In genomic region chr1:116139592-116140134, GRCh38 we compare ENCODE assay signal across 12 cellular contexts. TPM values are rescaled to one million over a fixed set of nuclear protein-coding genes. Genes with fewer than 3 reads are reported as not detected.
DNase-seq lines count a peak whose midpoint lies in the region; ATAC-seq, FAIRE-seq and TF ChIP-seq lines count a peak whose summit lies in the region.
"Had no signal": no experiment of that assay in that cellular context is flagged by ENCODE, and none has a peak within 500 bp of the region (broad histone marks: within the 10 kb centered on the region; RNA-seq: fewer than 3 reads in every experiment).

No MANE protein-coding gene starts in this region.

- H2BK12ac ChIP-seq in H1 (ENCODE audit: low read depth, low read length) = no peak overlapping the region

- POLR2A ChIA-PET in HepG2 (lab: Yijun Ruan, JAX) (interaction anchor here (0.6 to 2.5 kb wide), 21 partner anchors 10 to 430 kb away, joined by 3 to 27 read pairs (median 4); partner anchors contain the start of genes CD58 and MAB21L3), PC-3 (lab: Charles Lee; ENCODE audit: unreplicated experiment) (no interaction called here), H1 (lab: Charles Lee; ENCODE audit: partially characterized antibody) (interaction anchor here (0.7 to 1.1 kb wide), 2 partner anchors 235 to 269 kb away, joined by 3 read pairs; no protein-coding TSS in a partner anchor)

- no peak overlapping the region for H3K4me3 Mint-ChIP-seq in stimulated activated memory B cell treated with anti-CD40 and anti-IgM and Interleukin-4, amounts not matched to agents 10 μg/mL and 1 μg/mL and 100 μg/mL, for 72 hours
- H3K4me3 Mint-ChIP-seq: GM23338 had no signal

- H2BK20ac ChIP-seq in H1 (ENCODE audit: low read length) = no peak overlapping the region

- H3K4me1 Mint-ChIP-seq in stimulated activated memory B cell treated with anti-CD40 and anti-IgM and Interleukin-4, amounts not matched to agents 10 μg/mL and 1 μg/mL and 100 μg/mL, for 72 hours = no peaks in the 10 kb centered on the region

- H3K9me3 ChIP-seq in HepG2 (ENCODE audit: low read length) (peaks cover 7% of the 10 kb centered on the region), right lobe of liver (peaks cover 0 to 3% (median 0%) of the 10 kb centered on the region in 4 donors), PC-3 (ENCODE audit: low read length) (no peaks in the 10 kb centered on the region), H1 (ENCODE audit: insufficient read depth in 2 of 2, low read depth in 1 of 2, low read length in 1 of 2) (peaks cover 0 to 9% of the 10 kb centered on the region in 2 experiments; a peak in 2 of 4 replicates), upper lobe of right lung (no peaks in the 10 kb centered on the region)

- TF ChIP-seq RAD21 in HepG2 (CRISPR knock-in tag; IDR thresholded peaks at IDR 0.05) (no peak), H1 (IDR thresholded peaks at IDR 0.05 in 1 of 2, conservative IDR thresholded peaks at IDR 0.05 in 1 of 2; ENCODE audit: low read depth in 2 of 2, low read length in 2 of 2) (no peak)

- H3K9me2 ChIP-seq in PC-3 (replicated peaks; ENCODE audit: low read length) = no peaks in the 10 kb centered on the region

- no peaks in the 10 kb centered on the region for H3F3A ChIP-seq in PC-3 (ENCODE audit: low read length, unreplicated experiment)

- H3K23ac ChIP-seq in H1 (ENCODE audit: insufficient read length) = no peak overlapping the region

- no peak overlapping the region for H2AK5ac ChIP-seq in H1 (ENCODE audit: low read depth, low read length)

- in situ Hi-C loops in HepG2 (cut with HindIII; ENCODE audit: extremely low pct_ligation_motif_present, low pct_unique_long_range_greater_than_20kb) = loop anchor here (10.0 kb wide), 1 partner anchor 65 kb away; no protein-coding TSS in a partner anchor

- no peak overlapping the region for H3K14ac ChIP-seq in H1 (ENCODE audit: insufficient read length)

- TF ChIP-seq POLR2A in HepG2 (IDR thresholded peaks at IDR 0.05; ENCODE audit: insufficient read depth in 1 of 2, low read depth in 2 of 2, low read length in 2 of 2) (no peak), right lobe of liver (IDR thresholded peaks at IDR 0.05) (no peak), H1 (IDR thresholded peaks at IDR 0.05; ENCODE audit: control extremely low read depth in 1 of 2, low read depth in 2 of 2, low read length in 2 of 2) (no peak)

- no peaks in the 10 kb centered on the region for H3K23me2 ChIP-seq in H1 (ENCODE audit: low read depth, low read length)

- H3K36me3 ChIP-seq in HepG2 (replicated peaks in 1 of 2; ENCODE audit: control insufficient read depth in 1 of 2, insufficient read depth in 2 of 2, low read length in 2 of 2) = no peaks in the 10 kb centered on the region
- H3K36me3 ChIP-seq in right lobe of liver = no peaks in the 10 kb centered on the region
- H3K36me3 ChIP-seq in PC-3 (ENCODE audit: low read depth, low read length) = no peaks in the 10 kb centered on the region; the same call in 1 of the 2 replicates
- H3K36me3 ChIP-seq in H1 (ENCODE audit: control insufficient read depth in 2 of 4, insufficient read depth in 4 of 4, low read length in 3 of 4) = no peaks in the 10 kb centered on the region
- no peaks in the 10 kb centered on the region for H3K36me3 ChIP-seq in upper lobe of right lung
- H3K36me3 ChIP-seq: BLaER1 treated with 17β-estradiol and CSF1 and Interleukin-3, amounts not matched to agents 10 nM and 100 nM had no signal

- 75% methylated on average over 6 of the region's 6 CpGs for WGBS in HepG2 (ENCODE audit: low lambda C conversion rate)
- WGBS in right lobe of liver (ENCODE audit: insufficient coverage, low coverage, low lambda C conversion rate, missing lambda C conversion rate) = 73% methylated on average over 6 of the region's 6 CpGs
- 88% methylated on average over 6 of the region's 6 CpGs; no CpG with 5 or more reads in 1 of the 2 experiments for WGBS in H1 (ENCODE audit: extremely low coverage in 1 of 2, insufficient coverage in 1 of 2, insufficient read length in 1 of 2, insufficient replicate concordance in 2 of 2, low coverage in 1 of 2, low lambda C conversion rate in 2 of 2, missing lambda C conversion rate in 1 of 2), 2 experiments

- H3K27ac ChIP-seq in HepG2 (ENCODE audit: extremely low read length, insufficient read depth, low read length) = no peak overlapping the region
- H3K27ac ChIP-seq in right lobe of liver = no peak overlapping the region
- no peak overlapping the region for H3K27ac ChIP-seq in PC-3 (ENCODE audit: low read length)
- H3K27ac ChIP-seq in H1 (ENCODE audit: low read depth, low read length) = no peak overlapping the region
- no peak overlapping the region for H3K27ac ChIP-seq in upper lobe of right lung

- H3K36me3 Mint-ChIP-seq in stimulated activated memory B cell treated with anti-CD40 and anti-IgM and Interleukin-4, amounts not matched to agents 10 μg/mL and 1 μg/mL and 100 μg/mL, for 72 hours = peaks cover 7% of the 10 kb centered on the region
- H3K36me3 Mint-ChIP-seq: CD8-positive, alpha-beta T cell had no signal

- CTCF ChIA-PET in HepG2 (lab: Yijun Ruan, JAX; ENCODE audit: low intra/inter-chr PET ratio, low total read pairs) (interaction anchor here (1.0 to 3.9 kb wide), 5 partner anchors 181 to 359 kb away, joined by 3 to 81 read pairs (median 6); no protein-coding TSS in a partner anchor), PC-3 (lab: Charles Lee) (interaction anchor here (0.5 to 2.1 kb wide), 10 partner anchors 17 to 456 kb away, joined by 3 to 46 read pairs (median 4); no protein-coding TSS in a partner anchor), H1 (lab: Charles Lee; ENCODE audit: partially characterized antibody) (interaction anchor here (0.6 to 3.7 kb wide), 71 partner anchors 8 to 1862 kb away, joined by 3 to 115 read pairs (median 5); partner anchors contain the start of gene MAB21L3)

- no peak overlapping the region for H4K8ac ChIP-seq in H1 (ENCODE audit: extremely low read depth, insufficient read depth, low read length)

- H2AFZ ChIP-seq in HepG2 (ENCODE audit: low read length) = no peak overlapping the region
- H2AFZ ChIP-seq in PC-3 (ENCODE audit: low read length) = 0 out of 2 replicates have a peak overlapping the region, but pooled peaks have one; percentile 12
- H2AFZ ChIP-seq in H1 (ENCODE audit: low read length) = 0 out of 2 replicates have a peak overlapping the region, but pooled peaks have one; percentile 23

- H4K91ac ChIP-seq in H1 (replicated peaks; ENCODE audit: insufficient read length, low read length) = no peak overlapping the region

- BruUV-seq in HepG2 (replicated peaks; lab: Mats Ljungman, UMichigan) (no TSS peak), PC-3 (replicated peaks; lab: Mats Ljungman, UMichigan) (no TSS peak)

- intact Hi-C loops in HepG2 (cut with micrococcal nuclease; ENCODE audit: unreplicated experiment) (loop anchor here (1.0 to 5.0 kb wide), 3 partner anchors 253 to 360 kb away; no protein-coding TSS in a partner anchor), right lobe of liver (cut with DNase I) (loop anchor here (10.0 kb wide), 1 partner anchor 345 kb away; no protein-coding TSS in a partner anchor), PC-3 (cut with micrococcal nuclease) (loop anchor here (1.0 to 10.0 kb wide), 4 partner anchors 29 to 360 kb away; no protein-coding TSS in a partner anchor), upper lobe of right lung (cut with DNase I) (no loop called here)

- no peaks in the 10 kb centered on the region for H4K20me1 ChIP-seq in HepG2 (ENCODE audit: insufficient read depth, low read length)
- H4K20me1 ChIP-seq in PC-3 (ENCODE audit: low read length) = no peaks in the 10 kb centered on the region
- no peaks in the 10 kb centered on the region for H4K20me1 ChIP-seq in H1 (replicated peaks in 1 of 2; ENCODE audit: control insufficient read depth in 1 of 2, insufficient read depth in 2 of 2, low read length in 2 of 2)
- H4K20me1 ChIP-seq: BLaER1 treated with 17β-estradiol and CSF1 and Interleukin-3, amounts not matched to agents 10 nM and 100 nM had no signal

- peaks cover 23% of the 10 kb centered on the region for H3K27me3 Mint-ChIP-seq in stimulated activated memory B cell treated with anti-CD40 and anti-IgM and Interleukin-4, amounts not matched to agents 10 μg/mL and 1 μg/mL and 100 μg/mL, for 72 hours

- TF ChIP-seq CTCF in HepG2 (CRISPR knock-in tag; IDR thresholded peaks at IDR 0.05) = no peak
- no peak for TF ChIP-seq CTCF in right lobe of liver (IDR thresholded peaks at IDR 0.05)
- no peak for TF ChIP-seq CTCF in PC-3 (conservative IDR thresholded peaks at IDR 0.05; ENCODE audit: low read depth, low read length)
- no peak for TF ChIP-seq CTCF in H1 (IDR thresholded peaks at IDR 0.05; ENCODE audit: control extremely low read depth in 1 of 3, insufficient read depth in 1 of 3, low read depth in 1 of 3, low read length in 3 of 3)
- TF ChIP-seq CTCF in upper lobe of right lung (IDR thresholded peaks at IDR 0.05) = no peak

- H3K4me3 ChIP-seq in HepG2 (replicated peaks in 1 of 3; ENCODE audit: insufficient read depth in 1 of 3, low read depth in 2 of 3, low read length in 3 of 3) (no peak overlapping the region), right lobe of liver (no peak overlapping the region), PC-3 (ENCODE audit: low read length) (no peak overlapping the region), H1 (ENCODE audit: extremely low read depth in 1 of 4, insufficient read depth in 2 of 4, low read depth in 3 of 4, low read length in 4 of 4) (no peak overlapping the region), upper lobe of right lung (no peak overlapping the region)
- H3K4me3 ChIP-seq: GM23338 had no signal

- H3K9ac ChIP-seq in HepG2 (ENCODE audit: insufficient read depth, low read depth, low read length) (no peak overlapping the region), PC-3 (ENCODE audit: low read length) (no peak overlapping the region), H1 (replicated peaks in 1 of 4; ENCODE audit: extremely low read depth in 1 of 4, low read depth in 3 of 4, low read length in 3 of 4) (no peak overlapping the region)

- no peak overlapping the region for H3K4ac ChIP-seq in H1 (replicated peaks; ENCODE audit: insufficient read length, low read depth, low read length)

- no peak overlapping the region for H4K5ac ChIP-seq in H1 (ENCODE audit: insufficient read length, low read depth, low read length)

- no peak for DNase-seq in HepG2 (ENCODE audit: low spot score)
- DNase-seq in right lobe of liver = no peak
- DNase-seq in PC-3 = no peak
- no peak for DNase-seq in H1 (ENCODE audit: low read depth in 1 of 2, low spot score in 2 of 2)
- DNase-seq in NCI-H2171 treated with DMSO at 0.1 percent for 48 hours (lab: John Stamatoyannopoulos, UW) = no peak
- DNase-seq in upper lobe of right lung = no peak

- peaks cover 13% of the 10 kb centered on the region for H3K4me1 ChIP-seq in HepG2 (ENCODE audit: insufficient read depth, low read length)
- H3K4me1 ChIP-seq in right lobe of liver = no peaks in the 10 kb centered on the region
- peaks cover 5% of the 10 kb centered on the region; the same call in 1 of the 2 replicates for H3K4me1 ChIP-seq in PC-3 (ENCODE audit: insufficient read depth, low read length)
- no peaks in the 10 kb centered on the region for H3K4me1 ChIP-seq in H1 (replicated peaks in 1 of 4; ENCODE audit: control insufficient read depth in 3 of 4, insufficient read depth in 4 of 4, low read length in 3 of 4)
- no peaks in the 10 kb centered on the region for H3K4me1 ChIP-seq in upper lobe of right lung

- no peaks in the 10 kb centered on the region for H3K27me3 ChIP-seq in HepG2 (ENCODE audit: control insufficient read depth in 1 of 2, insufficient read depth in 2 of 2, low read length in 2 of 2)
- no peaks in the 10 kb centered on the region for H3K27me3 ChIP-seq in right lobe of liver
- no peaks in the 10 kb centered on the region for H3K27me3 ChIP-seq in PC-3 (ENCODE audit: low read length)
- no peaks in the 10 kb centered on the region for H3K27me3 ChIP-seq in H1 (replicated peaks in 1 of 4; ENCODE audit: control insufficient read depth in 3 of 4, extremely low read depth in 1 of 4, insufficient read depth in 3 of 4, low read length in 3 of 4)
- H3K27me3 ChIP-seq in upper lobe of right lung = no peaks in the 10 kb centered on the region
- H3K27me3 ChIP-seq: BLaER1 treated with 17β-estradiol and CSF1 and Interleukin-3, amounts not matched to agents 10 nM and 100 nM had no signal

- H2BK15ac ChIP-seq in H1 (ENCODE audit: low read length) = no peak overlapping the region

- H3K27ac Mint-ChIP-seq in stimulated activated memory B cell treated with anti-CD40 and anti-IgM and Interleukin-4, amounts not matched to agents 10 μg/mL and 1 μg/mL and 100 μg/mL, for 72 hours = peak overlapping the region; percentile 74
- H3K27ac Mint-ChIP-seq: GM23338 had no signal

- no peaks in the 10 kb centered on the region for H3K79me1 ChIP-seq in H1 (ENCODE audit: low read depth, low read length)

- no peak overlapping the region for H3K56ac ChIP-seq in H1 (replicated peaks; ENCODE audit: insufficient read length, low read depth, low read length)

- H2BK120ac ChIP-seq in H1 (replicated peaks; ENCODE audit: low read depth, low read length) = no peak overlapping the region

- no peak overlapping the region for H3K18ac ChIP-seq in H1 (ENCODE audit: extremely low read depth, low read length)

- no peak overlapping the region for H2BK5ac ChIP-seq in H1 (ENCODE audit: low read depth, low read length)

- ATAC-seq in HepG2 = no peak
- ATAC-seq in right lobe of liver = no peak
- no peak for ATAC-seq in PC-3
- no peak for ATAC-seq in stimulated activated memory B cell treated with anti-CD40 and anti-IgM and Interleukin-4, amounts not matched to agents 10 μg/mL and 1 μg/mL and 100 μg/mL, for 72 hours
- ATAC-seq in upper lobe of right lung = no peak
- no peak for ATAC-seq in HG02870 (IDR thresholded peaks at IDR 0.05; ENCODE audit: unreplicated experiment)

- H3K4me2 ChIP-seq in HepG2 (ENCODE audit: low read depth, low read length) = no peak overlapping the region
- peak overlapping the region; percentile 21; the same call in 1 of the 2 replicates for H3K4me2 ChIP-seq in PC-3 (ENCODE audit: low read length)
- no peak overlapping the region for H3K4me2 ChIP-seq in H1 (ENCODE audit: insufficient read depth in 1 of 2, low read depth in 2 of 2, low read length in 2 of 2)
- H3K4me2 ChIP-seq: GM23338 had no signal

- H3K9me3 Mint-ChIP-seq in stimulated activated memory B cell treated with anti-CD40 and anti-IgM and Interleukin-4, amounts not matched to agents 10 μg/mL and 1 μg/mL and 100 μg/mL, for 72 hours = peaks cover 7% of the 10 kb centered on the region

- H3K79me2 ChIP-seq in HepG2 (ENCODE audit: insufficient read depth, low read length) (no peaks in the 10 kb centered on the region), PC-3 (ENCODE audit: low read length) (no peaks in the 10 kb centered on the region), H1 (ENCODE audit: control insufficient read depth in 1 of 2, insufficient read depth in 2 of 2, low read length in 2 of 2) (no peaks in the 10 kb centered on the region)

- TF ChIP-seq EP300 in HepG2 (IDR thresholded peaks at IDR 0.05; ENCODE audit: low read depth in 2 of 2, low read length in 2 of 2) (no peak), HepG2 (CRISPR knock-in tag; IDR thresholded peaks at IDR 0.05; ENCODE audit: borderline replicate concordance) (no peak), H1 (IDR thresholded peaks at IDR 0.05; ENCODE audit: borderline replicate concordance in 1 of 2, low read depth in 2 of 2, low read length in 2 of 2) (no peak)

- no peak for FAIRE-seq in HepG2 (lab: Jason Lieb, UNC)
- FAIRE-seq in H1 (lab: Jason Lieb, UNC) = no peak

RNA-seq across cellular contexts. Expression of gene MAB21L3, which starts 28.5 kb away (rescaled TPM):
- total RNA-seq in HepG2 (2016; rRNA removed; fragmentation: Illumina TruSeq; extraction: Trizol) = 0.55 and 0.90 TPM in 2 replicates
- total RNA-seq in HepG2 (2016; cell fraction: cytosol; rRNA removed; fragmentation: Illumina TruSeq; extraction: Trizol; ENCODE audit: low read depth) = 0.30 TPM in 1 of 2 replicates, not detected in the other
- 0.48 and 0.80 TPM in 2 replicates for total RNA-seq in HepG2 (2016; cell fraction: insoluble cytoplasmic fraction; rRNA removed; fragmentation: Illumina TruSeq; extraction: Trizol)
- total RNA-seq in HepG2 (2016; cell fraction: membrane; rRNA removed; fragmentation: Illumina TruSeq; extraction: Trizol) = 0.56 and 0.72 TPM in 2 replicates
- total RNA-seq in HepG2 (2016; cell fraction: nucleus; rRNA removed; fragmentation: Illumina TruSeq; extraction: Trizol) = 0.47 and 1.2 TPM in 2 replicates
- polyA plus RNA-seq in HepG2 (2011; rRNA removed) = 3.7 and 4.1 TPM in 2 replicates
- polyA plus RNA-seq in HepG2 (2011; cell fraction: cytosol; rRNA removed) = 3.6 and 5.0 TPM in 2 replicates
- 2.5 and 2.7 TPM in 2 replicates for polyA plus RNA-seq in HepG2 (2011; cell fraction: nucleus; rRNA removed)
- polyA plus RNA-seq in HepG2 (2012) = 0.70 and 0.85 TPM in 2 replicates
- polyA plus RNA-seq in HepG2 (2016; cell fraction: cytosol; fragmentation: Illumina TruSeq; extraction: Trizol; ENCODE audit: low read depth) = 0.03 TPM in 1 of 2 replicates, not detected in the other
- 0.56 and 0.79 TPM in 2 replicates for polyA plus RNA-seq in HepG2 (2016; cell fraction: insoluble cytoplasmic fraction; fragmentation: Illumina TruSeq; extraction: Trizol; ENCODE audit: low read depth)
- polyA plus RNA-seq in HepG2 (2016; cell fraction: membrane; fragmentation: Illumina TruSeq; extraction: Trizol; ENCODE audit: low read depth) = 0.13 and 0.14 TPM in 2 replicates
- 0.14 and 0.36 TPM in 2 replicates for polyA plus RNA-seq in HepG2 (2016; cell fraction: nucleus; fragmentation: Illumina TruSeq; extraction: Trizol; ENCODE audit: insufficient read depth, low read depth)
- 2.3 and 10.6 TPM in 2 replicates for polyA minus RNA-seq in HepG2 (2011; rRNA and poly(A)+ RNA removed; ENCODE audit: low replicate concordance)
- polyA minus RNA-seq in HepG2 (2011; cell fraction: cytosol; rRNA and poly(A)+ RNA removed) = 3.8 and 5.4 TPM in 2 replicates
- 9.1 and 14.8 TPM in 2 replicates for polyA minus RNA-seq in HepG2 (2011; cell fraction: nucleus; rRNA and poly(A)+ RNA removed)
- 1 to 10 TPM in 3 of 6 experiments, under 1 TPM in 3; 0.09 to 7.2 (median 1.1) TPM for total RNA-seq in right lobe of liver
- 1.4 and 2.6 TPM in 2 replicates for total RNA-seq in PC-3 (2014; rRNA removed)
- not detected in 2 replicates for total RNA-seq in H1 (2021; fragmentation: NEBNext Ultra II Directional; extraction: Animal tissue kit (Norgen Biotek cat#: 25700))
- not detected in 2 replicates for polyA plus RNA-seq in H1 (2011; rRNA removed)
- not detected for polyA plus RNA-seq in H1 (2011; cell fraction: cytosol; rRNA removed)
- not detected for polyA plus RNA-seq in H1 (2011; cell fraction: nucleus; rRNA removed)
- polyA plus RNA-seq in H1 (2012, experiment 1 of 2) = not detected in 4 replicates
- polyA plus RNA-seq in H1 (2012, experiment 2 of 2) = not detected
- polyA plus RNA-seq in H1 (2013, experiment 1 of 2) = not detected
- 0.02 TPM for polyA plus RNA-seq in H1 (2013, experiment 2 of 2)
- not detected in 2 replicates for polyA minus RNA-seq in H1 (2011; rRNA and poly(A)+ RNA removed)
- not detected for polyA minus RNA-seq in H1 (2011; cell fraction: cytosol; rRNA and poly(A)+ RNA removed)
- not detected for polyA minus RNA-seq in H1 (2011; cell fraction: nucleus; rRNA and poly(A)+ RNA removed)
- total RNA-seq in upper lobe of right lung = 0.46 TPM
- total RNA-seq: CD8-positive, alpha-beta T cell; GM23338; SK-MEL-5 had no signal
- polyA plus RNA-seq: GM23338 had no signal
